Comparison of ENCODE assay signal across 2 cellular contexts in genomic region chr14:101552786-101553231, GRCh38.
TF ChIP-seq lines count a peak whose summit lies in the region.

No MANE protein-coding gene starts in this region.

TF ChIP-seq in K562, 482 proteins besides CTCF, POLR2A, EP300 and RAD21:
- TF ChIP-seq, protein P1, sequence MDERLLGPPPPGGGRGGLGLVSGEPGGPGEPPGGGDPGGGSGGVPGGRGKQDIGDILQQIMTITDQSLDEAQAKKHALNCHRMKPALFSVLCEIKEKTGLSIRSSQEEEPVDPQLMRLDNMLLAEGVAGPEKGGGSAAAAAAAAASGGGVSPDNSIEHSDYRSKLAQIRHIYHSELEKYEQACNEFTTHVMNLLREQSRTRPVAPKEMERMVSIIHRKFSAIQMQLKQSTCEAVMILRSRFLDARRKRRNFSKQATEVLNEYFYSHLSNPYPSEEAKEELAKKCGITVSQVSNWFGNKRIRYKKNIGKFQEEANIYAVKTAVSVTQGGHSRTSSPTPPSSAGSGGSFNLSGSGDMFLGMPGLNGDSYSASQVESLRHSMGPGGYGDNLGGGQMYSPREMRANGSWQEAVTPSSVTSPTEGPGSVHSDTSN (CRISPR knock-in tag; IDR thresholded peaks at IDR 0.05; ENCODE audit: low read depth), result no peak
- TF ChIP-seq, protein P1 (tag; conservative IDR thresholded peaks at IDR 0.05; ENCODE audit: low read depth), result no peak
- TF ChIP-seq ZFP36 (IDR thresholded peaks at IDR 0.05; ENCODE audit: low read depth, low read length, partially characterized antibody) (peak; percentile 62), TCF3 (CRISPR knock-in tag; IDR thresholded peaks at IDR 0.05) (0 out of 2 replicates have a peak, but pooled peaks have one; percentile 12), PHTF2 (CRISPR knock-in tag; IDR thresholded peaks at IDR 0.05) (no peak), CBFA2T3 (IDR thresholded peaks at IDR 0.05) (peak; percentile 42; the same call in 1 of the 2 replicates)

TF ChIP-seq in SK-N-SH treated with all-trans-retinoic acid at 6 μM for 48 hours, 23 proteins besides CTCF, POLR2A, EP300 and RAD21 (continued from another document):
- TF ChIP-seq ISL1 (CRISPR knock-in tag; IDR thresholded peaks at IDR 0.05) (no peak), POU6F1 (CRISPR knock-in tag; IDR thresholded peaks at IDR 0.05; ENCODE audit: borderline replicate concordance, low read depth) (no peak), CSDC2 (CRISPR knock-in tag; IDR thresholded peaks at IDR 0.05) (no peak), SNAI2 (CRISPR knock-in tag; IDR thresholded peaks at IDR 0.05) (no peak)
